8 cellular contexts compared by ENCODE assay signal in the genomic region with DNA sequence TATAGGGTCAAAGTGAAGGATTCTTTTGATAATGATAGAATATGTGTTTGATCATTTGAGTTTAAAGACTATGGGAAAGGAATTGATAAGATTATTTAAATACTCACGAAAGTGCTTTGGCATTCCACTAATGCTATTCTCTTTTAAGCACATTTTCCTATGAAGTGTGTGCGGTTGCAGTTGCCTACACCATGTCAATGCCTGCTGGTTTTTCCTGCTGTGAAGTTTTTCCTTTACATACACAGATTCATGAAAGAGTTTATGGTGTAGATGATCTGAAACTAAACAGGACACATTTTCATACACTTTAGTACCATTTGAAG.
DNase-seq lines count a peak whose midpoint lies in the region; ATAC-seq and TF ChIP-seq lines count a peak whose summit lies in the region.

No MANE protein-coding gene starts in this region.

- ATAC-seq in HG03439 (IDR thresholded peaks at IDR 0.05; ENCODE audit: unreplicated experiment) (no peak), GM21825 (IDR thresholded peaks at IDR 0.05; ENCODE audit: unreplicated experiment) (no peak), HG02970 (IDR thresholded peaks at IDR 0.05; ENCODE audit: low FRiP score, unreplicated experiment) (no peak)

- H3K9me3 ChIP-seq in BLaER1 (no peaks in the 10 kb centered on the region), Karpas-422 (ENCODE audit: low read length) (no peaks in the 10 kb centered on the region)

- H3K9ac ChIP-seq in BLaER1: peak overlapping the region; percentile 58
- H3K9ac ChIP-seq in Karpas-422 (ENCODE audit: low read length): peak overlapping the region; percentile 38

- peaks cover 8% of the 10 kb centered on the region for H3K36me3 Mint-ChIP-seq in nephron (ENCODE audit: low read depth)

- H3K27ac ChIP-seq in BLaER1: peak overlapping the region; percentile 80
- peak overlapping the region; percentile 69 for H3K27ac ChIP-seq in Karpas-422 (ENCODE audit: low read length)

- H3K27me3 Mint-ChIP-seq in nephron (ENCODE audit: low read depth): no peaks in the 10 kb centered on the region

- H3K36me3 ChIP-seq in BLaER1 (peaks cover 15% of the 10 kb centered on the region; the same call in 1 of the 2 replicates), Karpas-422 (ENCODE audit: insufficient read depth, low read length) (no peaks in the 10 kb centered on the region)

- H3K9me2 ChIP-seq in Karpas-422 (replicated peaks; ENCODE audit: insufficient read depth, low read length): no peaks in the 10 kb centered on the region

- H3K4me1 ChIP-seq in BLaER1 (peaks cover 51% of the 10 kb centered on the region), Karpas-422 (ENCODE audit: low read length) (peaks cover 44% of the 10 kb centered on the region)

- H3K4me3 ChIP-seq in BLaER1: no peak overlapping the region
- H3K4me3 ChIP-seq in Karpas-422 (ENCODE audit: low read length): peak overlapping the region; percentile 29
- no peak overlapping the region for H3K4me3 ChIP-seq in choroid plexus epithelial cell (ENCODE audit: low read depth, low read length)

- H3K4me1 Mint-ChIP-seq in nephron: peaks cover 29% of the 10 kb centered on the region

- H3K4me2 ChIP-seq in BLaER1 (peak overlapping the region; percentile 80), Karpas-422 (ENCODE audit: low read depth, low read length, poor library complexity, severe bottlenecking) (peak overlapping the region; percentile 48)

- H3K9me3 Mint-ChIP-seq in nephron: no peaks in the 10 kb centered on the region

- H3K4me3 Mint-ChIP-seq in nephron: no peak overlapping the region

- H2AFZ ChIP-seq in Karpas-422 (ENCODE audit: low read length): peak overlapping the region; percentile 5; the same call in 1 of the 2 replicates

- DNase-seq in Karpas-422 (no peak), choroid plexus epithelial cell (ENCODE audit: low read depth) (no peak), retina (no peak)

- H4K20me1 ChIP-seq in BLaER1: no peaks in the 10 kb centered on the region
- no peaks in the 10 kb centered on the region for H4K20me1 ChIP-seq in Karpas-422 (ENCODE audit: insufficient read depth, low read depth, low read length)

- H3K27ac Mint-ChIP-seq in nephron: peak overlapping the region; percentile 95 to 97 (median 96)

- TF ChIP-seq CTCF in choroid plexus epithelial cell (conservative IDR thresholded peaks at IDR 0.05; ENCODE audit: low read depth, low read length): peak; percentile 10
- no peak for TF ChIP-seq CTCF in nephron (IDR thresholded peaks at IDR 0.05; ENCODE audit: unreplicated experiment in 3 of 3)

- H3K27me3 ChIP-seq in BLaER1: no peaks in the 10 kb centered on the region
- H3K27me3 ChIP-seq in Karpas-422 (ENCODE audit: low read length): no peaks in the 10 kb centered on the region

- H3K79me2 ChIP-seq in Karpas-422 (ENCODE audit: low read length): peaks cover 19% of the 10 kb centered on the region
